In genomic region chr7:74289018-74289659, GRCh38 we compare ENCODE assay signal across 1 cellular context.
TF ChIP-seq lines count a peak whose summit lies in the region.

Gene CLIP2 (plus strand): TSS chr7:74289407. CDS start chr7:74317547, 28,140 bp downstream.

TF ChIP-seq in GM12878, 131 proteins besides CTCF, POLR2A, EP300 and RAD21 (continued from another document):
- TF ChIP-seq FOXM1 (IDR thresholded peaks at IDR 0.05; ENCODE audit: low read depth, low read length) (no peak), KAT2A (conservative IDR thresholded peaks at IDR 0.05; ENCODE audit: control insufficient read depth, low read depth, low read length) (no peak), RELB (IDR thresholded peaks at IDR 0.05; ENCODE audit: low read depth) (peak; percentile 62; the same call in 1 of the 2 replicates), E2F8 (IDR thresholded peaks at IDR 0.05; ENCODE audit: low read depth, partially characterized antibody) (no peak), RUNX3 (IDR thresholded peaks at IDR 0.05; ENCODE audit: low read length) (peak; percentile 69), HDGF (IDR thresholded peaks at IDR 0.05) (no peak), MEF2B (IDR thresholded peaks at IDR 0.05; ENCODE audit: partially characterized antibody, poor library complexity, severe bottlenecking) (no peak), POLR2AphosphoS2 (IDR thresholded peaks at IDR 0.05; ENCODE audit: low read depth, low read length) (0 out of 2 replicates have a peak, but pooled peaks have one; percentile 33), DPF2 (IDR thresholded peaks at IDR 0.05) (peak; percentile 79; the same call in 1 of the 2 replicates), ASH2L (IDR thresholded peaks at IDR 0.05; ENCODE audit: borderline replicate concordance, low read depth) (no peak), CREB1 (IDR thresholded peaks at IDR 0.05; ENCODE audit: low read depth) (no peak), ZNF622 (IDR thresholded peaks at IDR 0.05) (no peak), IKZF1 (conservative IDR thresholded peaks at IDR 0.05) (peak; percentile 90), NFIC (IDR thresholded peaks at IDR 0.05; ENCODE audit: low read depth, low read length) (no peak), ZNF24 (IDR thresholded peaks at IDR 0.05) (0 out of 2 replicates have a peak, but pooled peaks have one; percentile 13), MEF2A (IDR thresholded peaks at IDR 0.05; ENCODE audit: insufficient read depth, low read depth, low read length) (no peak), SRF (IDR thresholded peaks at IDR 0.05; ENCODE audit: low read depth in 2 of 2, low read length in 2 of 2) (no peak), MYC (IDR thresholded peaks at IDR 0.05; ENCODE audit: insufficient read depth, insufficient read length, insufficient replicate concordance, low read length, severe bottlenecking) (no peak), RB1 (IDR thresholded peaks at IDR 0.05; ENCODE audit: borderline replicate concordance) (no peak), POLR2AphosphoS5 (IDR thresholded peaks at IDR 0.05; ENCODE audit: low read length) (no peak), SIN3A (IDR thresholded peaks at IDR 0.05; ENCODE audit: low read depth, low read length) (0 out of 2 replicates have a peak, but pooled peaks have one; percentile 26), ATF2 (IDR thresholded peaks at IDR 0.05; ENCODE audit: low read length) (no peak)
TF ChIP-seq in GM12878: peak in this region for 27.
